In genomic region chr20:2794202-2794748, GRCh38 we compare ENCODE assay signal across 36 cellular contexts. TPM values are rescaled to one million over a fixed set of nuclear protein-coding genes. Genes with fewer than 3 reads are reported as not detected.
"Had no signal": no experiment of that assay in that cellular context is flagged by ENCODE, and none has a peak within 500 bp of the region (broad histone marks: within the 10 kb centered on the region; RNA-seq: fewer than 3 reads in every experiment).

No MANE protein-coding gene starts in this region.

- H3K27ac Mint-ChIP-seq: dendritic cell treated with granulocyte-macrophage colony-stimulating factor and Interleukin-4, amounts not matched to agents 40 ng/mL and 50 ng/mL, for 4 days; endodermal cell; mesothelial cell of epicardium; naive B cell; natural killer cell treated with Interleukin-12 subunit alpha and Interleukin-12 subunit beta and Interleukin-15 and Interleukin-18, amount 100 ng/mL, for 72 hours; stimulated activated memory B cell treated with anti-CD40 and anti-IgM and Interleukin-4, amounts not matched to agents 10 μg/mL and 1 μg/mL and 100 μg/mL, for 72 hours had no signal

- H3K4me3 Mint-ChIP-seq: dendritic cell treated with granulocyte-macrophage colony-stimulating factor and Interleukin-4, amounts not matched to agents 40 ng/mL and 50 ng/mL, for 4 days; endodermal cell; mesothelial cell of epicardium; naive B cell; natural killer cell treated with Interleukin-12 subunit alpha and Interleukin-12 subunit beta and Interleukin-15 and Interleukin-18, amount 100 ng/mL, for 72 hours; stimulated activated memory B cell treated with anti-CD40 and anti-IgM and Interleukin-4, amounts not matched to agents 10 μg/mL and 1 μg/mL and 100 μg/mL, for 72 hours had no signal

- H3K27ac ChIP-seq: colonic mucosa, esophagus muscularis mucosa, foreskin keratinocyte, gastroesophageal sphincter, heart left ventricle, hepatocyte, left lung, ovary, testis, tibial artery, upper lobe of left lung had no signal

- H3K4me1 ChIP-seq: colonic mucosa, foreskin keratinocyte, testis, upper lobe of left lung had no signal

- H3K4me2 ChIP-seq: hepatocyte, smooth muscle cell had no signal

- H3K79me2 ChIP-seq: hepatocyte had no signal

- H3K9me3 Mint-ChIP-seq: dendritic cell treated with granulocyte-macrophage colony-stimulating factor and Interleukin-4, amounts not matched to agents 40 ng/mL and 50 ng/mL, for 4 days; endodermal cell; naive B cell; natural killer cell treated with Interleukin-12 subunit alpha and Interleukin-12 subunit beta and Interleukin-15 and Interleukin-18, amount 100 ng/mL, for 72 hours; stimulated activated memory B cell treated with anti-CD40 and anti-IgM and Interleukin-4, amounts not matched to agents 10 μg/mL and 1 μg/mL and 100 μg/mL, for 72 hours had no signal

- H3K36me3 ChIP-seq: colonic mucosa, esophagus muscularis mucosa, gastroesophageal sphincter, heart left ventricle, left lung, ovary, tibial artery, upper lobe of left lung had no signal

- H3K4me3 ChIP-seq: colonic mucosa, esophagus muscularis mucosa, gastroesophageal sphincter, heart left ventricle, hepatocyte, left lung, mucosa of descending colon, ovary, smooth muscle cell, testis, tibial artery, upper lobe of left lung had no signal

- H3K9me3 ChIP-seq: colonic mucosa, esophagus muscularis mucosa, gastroesophageal sphincter, heart left ventricle, left lung, mucosa of descending colon, ovary, testis, tibial artery, upper lobe of left lung had no signal

- H3K36me3 Mint-ChIP-seq: naive B cell; stimulated activated memory B cell treated with anti-CD40 and anti-IgM and Interleukin-4, amounts not matched to agents 10 μg/mL and 1 μg/mL and 100 μg/mL, for 72 hours had no signal

- H3K27me3 ChIP-seq: ovary, testis had no signal

- H2AFZ ChIP-seq: hepatocyte had no signal

- DNase-seq: colonic mucosa; effector CD8-positive, alpha-beta T cell; endodermal cell; foreskin keratinocyte; heart left ventricle; kidney; left lung; mesenchymal stem cell; mucosa of descending colon; naive B cell; nucleus accumbens; ovary; stimulated activated CD4-positive, alpha-beta T cell treated with anti-CD3 and anti-CD28 coated beads, Interleukin-12 subunit alpha, Interleukin-12 subunit beta, amount 100 ng/mL, for 4 hours; stimulated activated CD4-positive, alpha-beta T cell treated with anti-CD3 and anti-CD28 coated beads, Interleukin-2, amount 100 ng/mL, for 24 hours; stimulated activated CD4-positive, alpha-beta T cell treated with anti-CD3 and anti-CD28 coated beads, Interleukin-4, amount 100 ng/mL, for 24 hours; stimulated activated naive CD8-positive, alpha-beta T cell treated with anti-CD3 and anti-CD28 coated beads, Interleukin-15, Interleukin-2, amounts not matched to agents 100 U/mL and 50 U/mL, for 24 hours; substantia nigra; testis; tibial artery; upper lobe of left lung had no signal

- ATAC-seq: foreskin keratinocyte; gastroesophageal sphincter; heart left ventricle; left lung; mucosa of descending colon; natural killer cell treated with Interleukin-12 subunit alpha and Interleukin-12 subunit beta and Interleukin-15 and Interleukin-18, amount 100 ng/mL, for 72 hours; sciatic nerve; stimulated activated memory B cell treated with anti-CD40 and anti-IgM and Interleukin-4, amounts not matched to agents 10 μg/mL and 1 μg/mL and 100 μg/mL, for 72 hours; stimulated activated naive CD8-positive, alpha-beta T cell treated with anti-CD3 and anti-CD28 coated beads, Interleukin-15, Interleukin-2, amounts not matched to agents 100 U/mL and 50 U/mL, for 24 hours had no signal

RNA-seq across cellular contexts. Expression of gene CPXM1, which starts 6.2 kb away (rescaled TPM):
- total RNA-seq: foreskin keratinocyte had no signal

RNA-seq across cellular contexts. Expression of gene C20orf141, which starts 20.5 kb away (rescaled TPM):
- total RNA-seq: cerebellum; colonic mucosa; endodermal cell; endothelial cell of umbilical vein; epithelial cell of proximal tubule; esophagus muscularis mucosa; fibroblast of lung; foreskin keratinocyte; gastroesophageal sphincter; heart left ventricle; hepatocyte; kidney; left lung; lower leg skin; lung microvascular endothelial cell; mesothelial cell of epicardium; mucosa of descending colon; natural killer cell treated with Interleukin-12 subunit alpha and Interleukin-12 subunit beta and Interleukin-15 and Interleukin-18, amount 100 ng/mL, for 72 hours; pulmonary artery endothelial cell; sciatic nerve; smooth muscle cell; upper lobe of left lung had no signal

RNA-seq across cellular contexts. Expression of gene TMEM239, which starts 21.9 kb away (rescaled TPM):
- total RNA-seq: cerebellum; colonic mucosa; endodermal cell; endothelial cell of umbilical vein; epithelial cell of proximal tubule; esophagus muscularis mucosa; fibroblast of lung; foreskin keratinocyte; heart left ventricle; hepatocyte; kidney; left lung; lower leg skin; lung microvascular endothelial cell; mesothelial cell of epicardium; mucosa of descending colon; natural killer cell treated with Interleukin-12 subunit alpha and Interleukin-12 subunit beta and Interleukin-15 and Interleukin-18, amount 100 ng/mL, for 72 hours; ovary; pulmonary artery endothelial cell; sciatic nerve; smooth muscle cell; upper lobe of left lung had no signal
